Comparison of ENCODE assay signal across 14 cellular contexts in genomic region chr2:144801766-144802165, GRCh38.
DNase-seq lines count a peak whose midpoint lies in the region; ATAC-seq and TF ChIP-seq lines count a peak whose summit lies in the region.
"Had no signal": no experiment of that assay in that cellular context is flagged by ENCODE, and none has a peak within 500 bp of the region (broad histone marks: within the 10 kb centered on the region; RNA-seq: fewer than 3 reads in every experiment).

No MANE protein-coding gene starts in this region.

- H3K79me2 ChIP-seq in osteoblast (ENCODE audit: insufficient read depth, low read length) = no peaks in the 10 kb centered on the region

- no peaks in the 10 kb centered on the region for H3K9me3 Mint-ChIP-seq in naive thymus-derived CD4-positive, alpha-beta T cell

- CTCF ChIA-PET in naive thymus-derived CD4-positive, alpha-beta T cell (lab: Charles Lee) = no interaction called here

- no peaks in the 10 kb centered on the region for H3K27me3 Mint-ChIP-seq in naive thymus-derived CD4-positive, alpha-beta T cell

- peak overlapping the region; percentile 78 for H2AFZ ChIP-seq in osteoblast (ENCODE audit: low read length)

- H3K4me2 ChIP-seq in osteoblast (ENCODE audit: insufficient read depth, low read length) = peak overlapping the region; percentile 6

- TF ChIP-seq CTCF in fibroblast of mammary gland (conservative IDR thresholded peaks at IDR 0.05; ENCODE audit: control insufficient read depth, insufficient read depth, low read depth, low read length) (no peak), osteoblast (IDR thresholded peaks at IDR 0.05; ENCODE audit: extremely low read depth, low read depth, low read length) (no peak)

- POLR2A ChIA-PET in naive thymus-derived CD4-positive, alpha-beta T cell (lab: Charles Lee) = no interaction called here

- H4K20me1 ChIP-seq in osteoblast (ENCODE audit: insufficient read depth, low read length) = no peaks in the 10 kb centered on the region

- intact Hi-C loops in naive thymus-derived CD4-positive, alpha-beta T cell (cut with micrococcal nuclease) = no loop called here

- no peaks in the 10 kb centered on the region for H3K27me3 ChIP-seq in osteoblast (ENCODE audit: insufficient read depth, low read length)
- H3K27me3 ChIP-seq in naive thymus-derived CD4-positive, alpha-beta T cell (ENCODE audit: control insufficient read depth in 2 of 2, insufficient read depth in 2 of 2, low read length in 2 of 2) = no peaks in the 10 kb centered on the region
- H3K27me3 ChIP-seq: body of pancreas, heart left ventricle had no signal

- no peaks in the 10 kb centered on the region for H3K4me1 Mint-ChIP-seq in naive thymus-derived CD4-positive, alpha-beta T cell

- H3K27ac ChIP-seq in SK-N-MC = peak overlapping the region; percentile 79
- H3K27ac ChIP-seq in osteoblast (ENCODE audit: low read depth, low read length) = peak overlapping the region; percentile 24
- H3K27ac ChIP-seq in naive thymus-derived CD4-positive, alpha-beta T cell (ENCODE audit: low read depth, low read length) = no peak overlapping the region
- H3K27ac ChIP-seq: body of pancreas, heart left ventricle had no signal

- no peak for ATAC-seq in naive thymus-derived CD4-positive, alpha-beta T cell
- ATAC-seq in HG02870 (IDR thresholded peaks at IDR 0.05; ENCODE audit: unreplicated experiment) (no peak), GM21447 (IDR thresholded peaks at IDR 0.05; ENCODE audit: unreplicated experiment) (no peak)
- ATAC-seq: body of pancreas, GM12878, heart left ventricle had no signal

- H3K36me3 Mint-ChIP-seq in naive thymus-derived CD4-positive, alpha-beta T cell = no peaks in the 10 kb centered on the region

- H3K4me3 ChIP-seq in SK-N-MC = no peak overlapping the region; the same call in 1 of the 2 replicates
- H3K4me3 ChIP-seq in fibroblast of mammary gland (ENCODE audit: control insufficient read depth, low read depth, low read length) = no peak overlapping the region
- no peak overlapping the region for H3K4me3 ChIP-seq in osteoblast (ENCODE audit: insufficient read depth, low read length)
- H3K4me3 ChIP-seq in naive thymus-derived CD4-positive, alpha-beta T cell (ENCODE audit: low read length) = no peak overlapping the region
- H3K4me3 ChIP-seq: body of pancreas, GM12878, heart left ventricle had no signal

- no peaks in the 10 kb centered on the region for H3K9me3 ChIP-seq in SK-N-MC (ENCODE audit: low read depth, low read length)
- H3K9me3 ChIP-seq in osteoblast (ENCODE audit: low read depth, low read length) = no peaks in the 10 kb centered on the region
- H3K9me3 ChIP-seq in naive thymus-derived CD4-positive, alpha-beta T cell (ENCODE audit: control insufficient read depth in 2 of 3, low read length in 3 of 3) = no peaks in the 10 kb centered on the region
- H3K9me3 ChIP-seq: body of pancreas, Caco-2, heart left ventricle had no signal

- no peak overlapping the region for H3K9ac ChIP-seq in SK-N-MC (ENCODE audit: insufficient read length)

- no peak overlapping the region for H3K4me3 Mint-ChIP-seq in naive thymus-derived CD4-positive, alpha-beta T cell

- H3K27ac Mint-ChIP-seq in naive thymus-derived CD4-positive, alpha-beta T cell = no peak overlapping the region

- H3K36me3 ChIP-seq in SK-N-MC (ENCODE audit: insufficient read depth, low read length) (no peaks in the 10 kb centered on the region), osteoblast (ENCODE audit: insufficient read depth, low read length) (no peaks in the 10 kb centered on the region)
- no peaks in the 10 kb centered on the region for H3K36me3 ChIP-seq in naive thymus-derived CD4-positive, alpha-beta T cell (ENCODE audit: control insufficient read depth in 2 of 3, insufficient read depth in 3 of 3, low read length in 3 of 3)
- H3K36me3 ChIP-seq: heart left ventricle had no signal

- DNase-seq in GM03348 (ENCODE audit: low spot score) (peak; percentile 50), SK-N-MC (ENCODE audit: low read depth, low spot score) (peak; percentile 30), fibroblast of mammary gland (ENCODE audit: low read depth) (peak; percentile 68), osteoblast (ENCODE audit: insufficient read length, low spot score, missing footprints) (peak; percentile 49), NCI-H748 (lab: John Stamatoyannopoulos, UW; ENCODE audit: unreplicated experiment) (no peak)
- DNase-seq in naive thymus-derived CD4-positive, alpha-beta T cell = no peak
- DNase-seq: body of pancreas; Caco-2; heart left ventricle; NCI-H1436 treated with DMSO at 0.1 percent for 48 hours; stimulated activated naive CD4-positive, alpha-beta T cell had no signal

- peaks cover 9% of the 10 kb centered on the region for H3K4me1 ChIP-seq in osteoblast (ENCODE audit: insufficient read depth, low read length)
- H3K4me1 ChIP-seq in naive thymus-derived CD4-positive, alpha-beta T cell (ENCODE audit: control insufficient read depth in 2 of 2, insufficient read depth in 2 of 2, low read length in 2 of 2) = no peaks in the 10 kb centered on the region
- H3K4me1 ChIP-seq: body of pancreas, Caco-2, heart left ventricle had no signal

Comparison
In these comparisons a context has a peak if more than half of its experiments do, and no peak if none do; other contexts are left out.
1. DNase-seq: peak in GM03348 (single experiment), SK-N-MC (single experiment), fibroblast of mammary gland (single experiment) and osteoblast (single experiment); none in naive thymus-derived CD4-positive, alpha-beta T cell (0 of 9) and NCI-H748 (single experiment).